ENCODE assay signal across 9 cellular contexts in genomic region chr17:48555616-48556533, GRCh38. TPM values are rescaled to one million over a fixed set of nuclear protein-coding genes. Genes with fewer than 3 reads are reported as not detected.
DNase-seq lines count a peak whose midpoint lies in the region; ATAC-seq, FAIRE-seq and TF ChIP-seq lines count a peak whose summit lies in the region.
"Had no signal": no experiment of that assay in that cellular context is flagged by ENCODE, and none has a peak within 500 bp of the region (broad histone marks: within the 10 kb centered on the region; RNA-seq: fewer than 3 reads in every experiment).

No MANE protein-coding gene starts in this region.

- no peaks in the 10 kb centered on the region for H3K36me3 Mint-ChIP-seq in activated CD4-positive, alpha-beta T cell treated with anti-CD3 and anti-CD28 coated beads for 36 hours (ENCODE audit: low read depth)
- H3K36me3 Mint-ChIP-seq in activated CD4-positive, alpha-beta T cell treated with anti-CD3 and anti-CD28 coated beads, Interleukin-2, amount 10 ng/mL, durations not matched to agents 7 days and 5 days (ENCODE audit: low read depth) = no peaks in the 10 kb centered on the region
- no peaks in the 10 kb centered on the region for H3K36me3 Mint-ChIP-seq in activated naive CD4-positive, alpha-beta T cell treated with anti-CD3 and anti-CD28 coated beads, Interleukin-2, amount 50 U/mL, for 72 hours

- no peak overlapping the region for H3K27ac ChIP-seq in keratinocyte (ENCODE audit: control insufficient read depth, insufficient read depth, low read length)
- H3K27ac ChIP-seq in tibial nerve = peak overlapping the region in 3 of 4 donors; percentile 60 to 80 (median 75)

- H3K4me3 ChIP-seq in keratinocyte (ENCODE audit: control insufficient read depth in 2 of 3, extremely low read depth in 1 of 3, insufficient read depth in 2 of 3, low read depth in 1 of 3, low read length in 3 of 3) (peak overlapping the region; percentile 6 to 43 (median 16)), tibial nerve (peak overlapping the region; percentile 23 to 48 (median 34))

- DNase-seq in activated CD4-positive, alpha-beta T cell treated with anti-CD3 and anti-CD28 coated beads for 36 hours = peak; percentile 23
- DNase-seq in activated CD4-positive, alpha-beta T cell treated with anti-CD3 and anti-CD28 coated beads, Interleukin-2, amount 10 ng/mL, durations not matched to agents 7 days and 5 days = no peak
- DNase-seq in activated naive CD4-positive, alpha-beta T cell treated with anti-CD3 and anti-CD28 coated beads, Interleukin-2, amount 50 U/mL, for 72 hours (ENCODE audit: low spot score in 2 of 2) = no peak
- DNase-seq in keratinocyte (ENCODE audit: low read depth, low spot score) = no peak
- DNase-seq in tibial nerve (ENCODE audit: low spot score in 2 of 2) = no peak
- no peak for DNase-seq in effector CD8-positive, alpha-beta T cell (lab: John Stamatoyannopoulos, UW)
- no peak for DNase-seq in KG1 (lab: John Stamatoyannopoulos, UW)

- no peak for FAIRE-seq in keratinocyte (lab: Jason Lieb, UNC)
- FAIRE-seq: endometrium had no signal

- no peaks in the 10 kb centered on the region for H3K79me2 ChIP-seq in keratinocyte (ENCODE audit: control insufficient read depth, insufficient read depth, low read length)

- 27 to 31% methylated on average over 22 to 31 of the region's 31 CpGs for WGBS in tibial nerve, 2 donors

- H3K9ac ChIP-seq in keratinocyte (ENCODE audit: control insufficient read depth, extremely low read depth, insufficient read depth, low read length) = no peak overlapping the region

- H3K9me3 ChIP-seq in keratinocyte (ENCODE audit: control insufficient read depth, low read depth, low read length) (no peaks in the 10 kb centered on the region), tibial nerve (no peaks in the 10 kb centered on the region)

- peak overlapping the region; percentile 53 for H3K4me3 Mint-ChIP-seq in activated CD4-positive, alpha-beta T cell treated with anti-CD3 and anti-CD28 coated beads for 36 hours
- no peak overlapping the region for H3K4me3 Mint-ChIP-seq in activated CD4-positive, alpha-beta T cell treated with anti-CD3 and anti-CD28 coated beads, Interleukin-2, amount 10 ng/mL, durations not matched to agents 7 days and 5 days

- H3K9me3 Mint-ChIP-seq in activated CD4-positive, alpha-beta T cell treated with anti-CD3 and anti-CD28 coated beads for 36 hours (ENCODE audit: low read depth) = no peaks in the 10 kb centered on the region
- no peaks in the 10 kb centered on the region for H3K9me3 Mint-ChIP-seq in activated CD4-positive, alpha-beta T cell treated with anti-CD3 and anti-CD28 coated beads, Interleukin-2, amount 10 ng/mL, durations not matched to agents 7 days and 5 days
- H3K9me3 Mint-ChIP-seq in activated naive CD4-positive, alpha-beta T cell treated with anti-CD3 and anti-CD28 coated beads, Interleukin-2, amount 50 U/mL, for 72 hours = no peaks in the 10 kb centered on the region

- no peaks in the 10 kb centered on the region for H4K20me1 ChIP-seq in keratinocyte (ENCODE audit: control insufficient read depth, extremely low read depth, insufficient read depth, low read length)

- H3K4me1 Mint-ChIP-seq in activated CD4-positive, alpha-beta T cell treated with anti-CD3 and anti-CD28 coated beads for 36 hours = peaks cover 2% of the 10 kb centered on the region
- peaks cover 3% of the 10 kb centered on the region for H3K4me1 Mint-ChIP-seq in activated CD4-positive, alpha-beta T cell treated with anti-CD3 and anti-CD28 coated beads, Interleukin-2, amount 10 ng/mL, durations not matched to agents 7 days and 5 days

- POLR2A ChIA-PET in activated CD4-positive, alpha-beta T cell treated with anti-CD3 and anti-CD28 coated beads for 36 hours (lab: Charles Lee) = no interaction called here
- POLR2A ChIA-PET in activated CD4-positive, alpha-beta T cell treated with anti-CD3 and anti-CD28 coated beads, Interleukin-2, amount 10 ng/mL, durations not matched to agents 7 days and 5 days (lab: Charles Lee) = no interaction called here

- peaks cover 19% of the 10 kb centered on the region for H3K27me3 ChIP-seq in keratinocyte (ENCODE audit: control insufficient read depth, extremely low read depth, insufficient read depth, low read length)
- H3K27me3 ChIP-seq in tibial nerve = peaks cover 4 to 94% of the 10 kb centered on the region in 2 donors

- peak overlapping the region; percentile 67 for H3K4me2 ChIP-seq in keratinocyte (ENCODE audit: control insufficient read depth, extremely low read depth, insufficient read depth, low read depth, low read length)

- TF ChIP-seq POLR2A in tibial nerve (IDR thresholded peaks at IDR 0.05) = no peak

- peak overlapping the region; percentile 19 for H2AFZ ChIP-seq in keratinocyte (ENCODE audit: control insufficient read depth, low read length)

- CTCF ChIA-PET in activated CD4-positive, alpha-beta T cell treated with anti-CD3 and anti-CD28 coated beads for 36 hours (lab: Charles Lee) = interaction anchor here (0.6 to 1.7 kb wide), 4 partner anchors 22 to 63 kb away, joined by 3 to 6 read pairs (median 4); no protein-coding TSS in a partner anchor
- CTCF ChIA-PET in activated CD4-positive, alpha-beta T cell treated with anti-CD3 and anti-CD28 coated beads, Interleukin-2, amount 10 ng/mL, durations not matched to agents 7 days and 5 days (lab: Charles Lee) = interaction anchor here (0.6 to 1.7 kb wide), 6 partner anchors 9 to 204 kb away, joined by 3 to 8 read pairs (median 4); no protein-coding TSS in a partner anchor

- H3K27me3 Mint-ChIP-seq in activated CD4-positive, alpha-beta T cell treated with anti-CD3 and anti-CD28 coated beads for 36 hours = peaks cover 30% of the 10 kb centered on the region
- peaks cover 53% of the 10 kb centered on the region for H3K27me3 Mint-ChIP-seq in activated CD4-positive, alpha-beta T cell treated with anti-CD3 and anti-CD28 coated beads, Interleukin-2, amount 10 ng/mL, durations not matched to agents 7 days and 5 days

- dilution Hi-C loops in keratinocyte (cut with MboI; ENCODE audit: extremely low pct_ligation_motif_present, low sequenced_read_pairs) = no loop called here

- H3K36me3 ChIP-seq in keratinocyte (ENCODE audit: control insufficient read depth in 2 of 2, extremely low read depth in 1 of 2, insufficient read depth in 2 of 2, low read length in 2 of 2) = peaks cover 0 to 3% of the 10 kb centered on the region in 2 experiments
- no peaks in the 10 kb centered on the region for H3K36me3 ChIP-seq in tibial nerve

- intact Hi-C loops in activated CD4-positive, alpha-beta T cell treated with anti-CD3 and anti-CD28 coated beads for 36 hours (cut with DNase I, micrococcal nuclease) = loop anchor here in 1 of 2 experiments (2.0 kb wide), 1 partner anchor 63 kb away; no protein-coding TSS in a partner anchor

- no peak for TF ChIP-seq EP300 in tibial nerve (IDR thresholded peaks at IDR 0.05)

- H3K9me1 ChIP-seq in keratinocyte (ENCODE audit: control insufficient read depth, extremely low read depth, insufficient read depth, low read length) = no peaks in the 10 kb centered on the region

- TF ChIP-seq CTCF in keratinocyte (optimal IDR thresholded peaks at IDR 0.05 in 1 of 3, IDR thresholded peaks at IDR 0.05 in 1 of 3, conservative IDR thresholded peaks at IDR 0.05 in 1 of 3; ENCODE audit: extremely low read depth in 1 of 3, insufficient read depth in 2 of 3, low read length in 3 of 3) = no peak
- no peak for TF ChIP-seq CTCF in tibial nerve (IDR thresholded peaks at IDR 0.05)

- ATAC-seq in activated CD4-positive, alpha-beta T cell treated with anti-CD3 and anti-CD28 coated beads for 36 hours = no peak
- peak; percentile 34 to 62 for ATAC-seq in activated naive CD4-positive, alpha-beta T cell treated with anti-CD3 and anti-CD28 coated beads, Interleukin-2, amount 50 U/mL, for 72 hours
- ATAC-seq in HG03045 (IDR thresholded peaks at IDR 0.05; ENCODE audit: unreplicated experiment) = no peak

- no peak overlapping the region for H3K27ac Mint-ChIP-seq in activated CD4-positive, alpha-beta T cell treated with anti-CD3 and anti-CD28 coated beads for 36 hours
- no peak overlapping the region for H3K27ac Mint-ChIP-seq in activated CD4-positive, alpha-beta T cell treated with anti-CD3 and anti-CD28 coated beads, Interleukin-2, amount 10 ng/mL, durations not matched to agents 7 days and 5 days
- no peak overlapping the region for H3K27ac Mint-ChIP-seq in activated naive CD4-positive, alpha-beta T cell treated with anti-CD3 and anti-CD28 coated beads, Interleukin-2, amount 50 U/mL, for 72 hours

- peaks cover 14% of the 10 kb centered on the region for H3K4me1 ChIP-seq in keratinocyte (ENCODE audit: control insufficient read depth, extremely low read depth, insufficient read depth, low read length)
- H3K4me1 ChIP-seq in tibial nerve = peaks cover 0 to 38% (median 11%) of the 10 kb centered on the region in 4 donors

RNA-seq across cellular contexts. Expression of gene HOXB2, which starts 11.0 kb away (rescaled TPM):
- total RNA-seq in activated CD4-positive, alpha-beta T cell treated with anti-CD3 and anti-CD28 coated beads for 36 hours = 1 to 10 TPM; 2.8 to 3.3 TPM
- total RNA-seq in activated CD4-positive, alpha-beta T cell treated with anti-CD3 and anti-CD28 coated beads, Interleukin-2, amount 10 ng/mL, durations not matched to agents 7 days and 5 days = 1 to 10 TPM; 3.4 to 4.7 TPM
- 10 to 100 TPM in 1 of 2 donors, 1 to 10 TPM in 1; 3.2 to 21.7 TPM for total RNA-seq in activated naive CD4-positive, alpha-beta T cell treated with anti-CD3 and anti-CD28 coated beads, Interleukin-2, amount 50 U/mL, for 72 hours
- polyA plus RNA-seq in keratinocyte = 3.0 to 5.7 TPM (median 3.8 TPM) in 3 replicates
- polyA plus RNA-seq in keratinocyte (2011; ENCODE audit: low read depth) = not detected
- 4.2 and 4.6 TPM in 2 replicates for polyA plus RNA-seq in keratinocyte (2011; cell fraction: cytosol; rRNA removed)
- 7.0 and 9.2 TPM in 2 replicates for polyA plus RNA-seq in keratinocyte (2011; cell fraction: nucleus; rRNA removed)
- polyA plus RNA-seq in keratinocyte (2012; ENCODE audit: low replicate concordance) = 1.9 and 7.8 TPM in 2 replicates
- 0.33 to 1.6 TPM (median 0.58 TPM) in 3 replicates for polyA minus RNA-seq in keratinocyte
- 3.3 TPM for polyA minus RNA-seq in keratinocyte (2011; cell fraction: cytosol; rRNA and poly(A)+ RNA removed)
- 0.53 and 0.85 TPM in 2 replicates for polyA minus RNA-seq in keratinocyte (2011; cell fraction: nucleus; rRNA and poly(A)+ RNA removed)
- total RNA-seq in tibial nerve = 10 to 100 TPM in 3 of 4 donors, 1 to 10 TPM in 1; 6.9 to 29.3 (median 19.2) TPM

RNA-seq across cellular contexts. Expression of gene HOXB4, which starts 22.3 kb away (rescaled TPM):
- 1 to 10 TPM in 1 of 2 experiments, under 1 TPM in 1; 0.66 to 1.1 TPM for total RNA-seq in activated CD4-positive, alpha-beta T cell treated with anti-CD3 and anti-CD28 coated beads for 36 hours
- 1 to 10 TPM; 3.3 to 3.6 TPM for total RNA-seq in activated CD4-positive, alpha-beta T cell treated with anti-CD3 and anti-CD28 coated beads, Interleukin-2, amount 10 ng/mL, durations not matched to agents 7 days and 5 days
- 1 to 10 TPM in 1 of 2 donors, under 1 TPM in 1; 0.89 to 3.0 TPM for total RNA-seq in activated naive CD4-positive, alpha-beta T cell treated with anti-CD3 and anti-CD28 coated beads, Interleukin-2, amount 50 U/mL, for 72 hours
- 0.46 to 0.89 TPM (median 0.59 TPM) in 3 replicates for polyA plus RNA-seq in keratinocyte
- 0.11 TPM for polyA plus RNA-seq in keratinocyte (2011; ENCODE audit: low read depth)
- polyA plus RNA-seq in keratinocyte (2011; cell fraction: cytosol; rRNA removed) = 0.46 and 0.55 TPM in 2 replicates
- polyA plus RNA-seq in keratinocyte (2011; cell fraction: nucleus; rRNA removed) = 1.4 and 1.8 TPM in 2 replicates
- 0.30 and 1.2 TPM in 2 replicates for polyA plus RNA-seq in keratinocyte (2012; ENCODE audit: low replicate concordance)
- 0.19 to 0.92 TPM (median 0.30 TPM) in 3 replicates for polyA minus RNA-seq in keratinocyte
- polyA minus RNA-seq in keratinocyte (2011; cell fraction: cytosol; rRNA and poly(A)+ RNA removed) = not detected
- 0.21 and 0.70 TPM in 2 replicates for polyA minus RNA-seq in keratinocyte (2011; cell fraction: nucleus; rRNA and poly(A)+ RNA removed)
- total RNA-seq in tibial nerve = 1 to 10 TPM; 1.2 to 3.5 (median 2.0) TPM

RNA-seq across cellular contexts. Expression of gene HOXB1, which starts 25.1 kb away (rescaled TPM):
- not detected for total RNA-seq in activated CD4-positive, alpha-beta T cell treated with anti-CD3 and anti-CD28 coated beads for 36 hours
- total RNA-seq in activated CD4-positive, alpha-beta T cell treated with anti-CD3 and anti-CD28 coated beads, Interleukin-2, amount 10 ng/mL, durations not matched to agents 7 days and 5 days = not detected
- total RNA-seq in activated naive CD4-positive, alpha-beta T cell treated with anti-CD3 and anti-CD28 coated beads, Interleukin-2, amount 50 U/mL, for 72 hours = not detected
- polyA plus RNA-seq in keratinocyte = not detected in 3 replicates
- not detected for polyA plus RNA-seq in keratinocyte (2011; ENCODE audit: low read depth)
- not detected in 2 replicates for polyA plus RNA-seq in keratinocyte (2011; cell fraction: cytosol; rRNA removed)
- polyA plus RNA-seq in keratinocyte (2011; cell fraction: nucleus; rRNA removed) = not detected in 2 replicates
- not detected in 2 replicates for polyA plus RNA-seq in keratinocyte (2012; ENCODE audit: low replicate concordance)
- polyA minus RNA-seq in keratinocyte = not detected in 3 replicates
- not detected for polyA minus RNA-seq in keratinocyte (2011; cell fraction: cytosol; rRNA and poly(A)+ RNA removed)
- polyA minus RNA-seq in keratinocyte (2011; cell fraction: nucleus; rRNA and poly(A)+ RNA removed) = not detected in 2 replicates
- total RNA-seq in tibial nerve = not detected

RNA-seq across cellular contexts. Expression of gene HOXB3, which starts 34.2 kb away (rescaled TPM):
- 1 to 10 TPM in 1 of 2 experiments, under 1 TPM in 1; 0.47 to 1.2 TPM for total RNA-seq in activated CD4-positive, alpha-beta T cell treated with anti-CD3 and anti-CD28 coated beads for 36 hours
- 1 to 10 TPM; 3.1 to 4.5 TPM for total RNA-seq in activated CD4-positive, alpha-beta T cell treated with anti-CD3 and anti-CD28 coated beads, Interleukin-2, amount 10 ng/mL, durations not matched to agents 7 days and 5 days
- total RNA-seq in activated naive CD4-positive, alpha-beta T cell treated with anti-CD3 and anti-CD28 coated beads, Interleukin-2, amount 50 U/mL, for 72 hours = 1 to 10 TPM; 1.6 to 3.1 TPM
- polyA plus RNA-seq in keratinocyte = 0.63 to 1.2 TPM (median 1.1 TPM) in 3 replicates
- polyA plus RNA-seq in keratinocyte (2011; ENCODE audit: low read depth) = 0.56 TPM
- polyA plus RNA-seq in keratinocyte (2011; cell fraction: cytosol; rRNA removed) = 0.47 and 0.49 TPM in 2 replicates
- 3.6 and 4.7 TPM in 2 replicates for polyA plus RNA-seq in keratinocyte (2011; cell fraction: nucleus; rRNA removed)
- 0.18 and 1.8 TPM in 2 replicates for polyA plus RNA-seq in keratinocyte (2012; ENCODE audit: low replicate concordance)
- polyA minus RNA-seq in keratinocyte = 0.30 to 0.72 TPM (median 0.54 TPM) in 3 replicates
- polyA minus RNA-seq in keratinocyte (2011; cell fraction: cytosol; rRNA and poly(A)+ RNA removed) = not detected
- polyA minus RNA-seq in keratinocyte (2011; cell fraction: nucleus; rRNA and poly(A)+ RNA removed) = 1.2 and 1.3 TPM in 2 replicates
- total RNA-seq in tibial nerve = 10 to 100 TPM in 2 of 4 donors, 1 to 10 TPM in 2; 3.7 to 14.1 (median 9.4) TPM

RNA-seq across cellular contexts. Expression of gene HOXB5, which starts 37.7 kb away (rescaled TPM):
- not detected for total RNA-seq in activated CD4-positive, alpha-beta T cell treated with anti-CD3 and anti-CD28 coated beads for 36 hours
- total RNA-seq in activated CD4-positive, alpha-beta T cell treated with anti-CD3 and anti-CD28 coated beads, Interleukin-2, amount 10 ng/mL, durations not matched to agents 7 days and 5 days = not detected
- not detected for total RNA-seq in activated naive CD4-positive, alpha-beta T cell treated with anti-CD3 and anti-CD28 coated beads, Interleukin-2, amount 50 U/mL, for 72 hours
- 0.04 to 0.19 TPM in 2 of 3 replicates, not detected in the other for polyA plus RNA-seq in keratinocyte
- not detected for polyA plus RNA-seq in keratinocyte (2011; ENCODE audit: low read depth)
- 0.04 TPM in 2 replicates for polyA plus RNA-seq in keratinocyte (2011; cell fraction: cytosol; rRNA removed)
- polyA plus RNA-seq in keratinocyte (2011; cell fraction: nucleus; rRNA removed) = 0.10 and 0.16 TPM in 2 replicates
- 0.07 TPM in 1 of 2 replicates, not detected in the other for polyA plus RNA-seq in keratinocyte (2012; ENCODE audit: low replicate concordance)
- polyA minus RNA-seq in keratinocyte = not detected in 3 replicates
- not detected for polyA minus RNA-seq in keratinocyte (2011; cell fraction: cytosol; rRNA and poly(A)+ RNA removed)
- polyA minus RNA-seq in keratinocyte (2011; cell fraction: nucleus; rRNA and poly(A)+ RNA removed) = not detected in 2 replicates
- 1 to 10 TPM in 2 of 4 donors, not detected in 2; 1.6 to 1.8 TPM for total RNA-seq in tibial nerve

Comparison
In these comparisons a context has a peak if more than half of its experiments do, and no peak if none do; other contexts are left out.
1. ATAC-seq: peak in activated naive CD4-positive, alpha-beta T cell treated with anti-CD3 and anti-CD28 coated beads, Interleukin-2, amount 50 U/mL, for 72 hours (2 of 2); none in activated CD4-positive, alpha-beta T cell treated with anti-CD3 and anti-CD28 coated beads for 36 hours (single experiment) and HG03045 (single experiment).